In genomic region chrX:14006489-14006888, GRCh38 we compare ENCODE assay signal across 29 cellular contexts.
"Had no signal": no experiment of that assay in that cellular context is flagged by ENCODE, and none has a peak within 500 bp of the region (broad histone marks: within the 10 kb centered on the region; RNA-seq: fewer than 3 reads in every experiment).

No MANE protein-coding gene starts in this region.

- H3K4me3 Mint-ChIP-seq: activated CD4-positive, alpha-beta memory T cell treated with anti-CD3 and anti-CD28 coated beads for 36 hours; activated CD8-positive, alpha-beta memory T cell treated with anti-CD3 and anti-CD28 coated beads, Interleukin-2, amount 10 ng/mL, durations not matched to agents 7 days and 5 days; activated CD8-positive, alpha-beta T cell treated with anti-CD3 and anti-CD28 coated beads, Interleukin-2, amount 10 ng/mL, durations not matched to agents 7 days and 5 days; activated naive CD4-positive, alpha-beta T cell treated with anti-CD3 and anti-CD28 coated beads for 36 hours; activated naive CD8-positive, alpha-beta T cell; activated T-helper 1 cell treated with anti-CD3 and anti-CD28 coated beads, Interleukin-12 subunit alpha, Interleukin-12 subunit beta, Interleukin-2, Interleukin-4 antibody, amounts not matched to agents 30 ng/mL and 10 ng/mL and 1 ng/mL, durations not matched to agents 14 hours and 24 hours and 36 hours; effector memory CD8-positive, alpha-beta T cell had no signal

- H3K4me3 ChIP-seq: body of pancreas, esophagus muscularis mucosa, gastrocnemius medialis, heart left ventricle had no signal

- H3K27ac Mint-ChIP-seq: activated CD4-positive, alpha-beta memory T cell treated with anti-CD3 and anti-CD28 coated beads for 36 hours; activated CD8-positive, alpha-beta memory T cell treated with anti-CD3 and anti-CD28 coated beads, Interleukin-2, amount 10 ng/mL, durations not matched to agents 7 days and 5 days; activated CD8-positive, alpha-beta T cell treated with anti-CD3 and anti-CD28 coated beads, Interleukin-2, amount 10 ng/mL, durations not matched to agents 7 days and 5 days; activated naive CD4-positive, alpha-beta T cell treated with anti-CD3 and anti-CD28 coated beads for 36 hours; activated naive CD8-positive, alpha-beta T cell; activated T-helper 1 cell treated with anti-CD3 and anti-CD28 coated beads, Interleukin-12 subunit alpha, Interleukin-12 subunit beta, Interleukin-2, Interleukin-4 antibody, amounts not matched to agents 30 ng/mL and 10 ng/mL and 1 ng/mL, durations not matched to agents 14 hours and 24 hours and 36 hours; activated T-helper 2 cell treated with anti-CD3 and anti-CD28 coated beads, Interferon-gamma antibody, Interleukin-2, Interleukin-4, amounts not matched to agents 10 μg/mL and 5 μg/mL and 100 μg/mL, durations not matched to agents 14 hours and 24 hours and 36 hours; effector memory CD8-positive, alpha-beta T cell had no signal

- H3K27me3 Mint-ChIP-seq: activated CD4-positive, alpha-beta memory T cell treated with anti-CD3 and anti-CD28 coated beads for 36 hours; activated CD8-positive, alpha-beta memory T cell treated with anti-CD3 and anti-CD28 coated beads, Interleukin-2, amount 10 ng/mL, durations not matched to agents 7 days and 5 days; activated naive CD8-positive, alpha-beta T cell; effector memory CD8-positive, alpha-beta T cell had no signal

- H3K27ac ChIP-seq: body of pancreas, esophagus muscularis mucosa, foreskin keratinocyte, gastrocnemius medialis, heart left ventricle had no signal

- FAIRE-seq: colon had no signal

- H3K4me1 ChIP-seq: body of pancreas, esophagus muscularis mucosa, gastrocnemius medialis, heart left ventricle had no signal

- H3K9me3 Mint-ChIP-seq: activated CD4-positive, alpha-beta memory T cell treated with anti-CD3 and anti-CD28 coated beads for 36 hours; activated naive CD4-positive, alpha-beta T cell treated with anti-CD3 and anti-CD28 coated beads for 36 hours; activated T-helper 1 cell treated with anti-CD3 and anti-CD28 coated beads, Interleukin-12 subunit alpha, Interleukin-12 subunit beta, Interleukin-2, Interleukin-4 antibody, amounts not matched to agents 30 ng/mL and 10 ng/mL and 1 ng/mL, durations not matched to agents 14 hours and 24 hours and 36 hours; activated T-helper 2 cell treated with anti-CD3 and anti-CD28 coated beads, Interferon-gamma antibody, Interleukin-2, Interleukin-4, amounts not matched to agents 10 μg/mL and 5 μg/mL and 100 μg/mL, durations not matched to agents 14 hours and 24 hours and 36 hours; effector memory CD8-positive, alpha-beta T cell had no signal

- ATAC-seq: activated CD8-positive, alpha-beta memory T cell treated with anti-CD3 and anti-CD28 coated beads, Interleukin-2, amount 10 ng/mL, durations not matched to agents 7 days and 5 days; activated CD8-positive, alpha-beta T cell treated with anti-CD3 and anti-CD28 coated beads, Interleukin-2, amount 10 ng/mL, durations not matched to agents 7 days and 5 days; body of pancreas; effector memory CD8-positive, alpha-beta T cell; foreskin keratinocyte; gastrocnemius medialis; heart left ventricle had no signal

- H3K4me1 Mint-ChIP-seq: activated CD8-positive, alpha-beta memory T cell treated with anti-CD3 and anti-CD28 coated beads, Interleukin-2, amount 10 ng/mL, durations not matched to agents 7 days and 5 days had no signal

- DNase-seq: activated CD4-positive, alpha-beta memory T cell treated with anti-CD3 and anti-CD28 coated beads for 36 hours; activated CD4-positive, alpha-beta T cell treated with anti-CD3 and anti-CD28 coated beads for 1 hour; activated CD4-positive, alpha-beta T cell treated with anti-CD3 and anti-CD28 coated beads for 4 hours; activated CD8-positive, alpha-beta memory T cell treated with anti-CD3 and anti-CD28 coated beads, Interleukin-2, amount 10 ng/mL, durations not matched to agents 7 days and 5 days; activated CD8-positive, alpha-beta memory T cell treated with anti-CD3 and anti-CD28 coated beads, Interleukin-2, amount 50 U/mL, for 4 hours; activated CD8-positive, alpha-beta T cell treated with anti-CD3 and anti-CD28 coated beads, Interleukin-2, amount 10 ng/mL, durations not matched to agents 7 days and 5 days; activated effector memory CD4-positive, alpha-beta T cell treated with anti-CD3 and anti-CD28 coated beads, Interleukin-2, amount 50 U/mL, for 16 hours; activated naive CD4-positive, alpha-beta T cell treated with anti-CD3 and anti-CD28 coated beads for 36 hours; activated T-cell treated with anti-CD3 and anti-CD28 coated beads, Interleukin-2, amount 50 U/mL, for 1 hour; activated T-cell treated with anti-CD3 and anti-CD28 coated beads, Interleukin-2, amount 50 U/mL, for 48 hours; amniotic stem cell; anterior cingulate cortex; body of pancreas; caudate nucleus; cortex of kidney; dermis blood vessel endothelial cell; effector CD4-positive, alpha-beta T cell; effector memory CD8-positive, alpha-beta T cell; erythroblast; foreskin keratinocyte; gastrocnemius medialis; glutamatergic neuron; heart left ventricle; T-helper 2 cell had no signal

- H3K9me3 ChIP-seq: body of pancreas, esophagus muscularis mucosa, gastrocnemius medialis, heart left ventricle had no signal
